In the genomic region with DNA sequence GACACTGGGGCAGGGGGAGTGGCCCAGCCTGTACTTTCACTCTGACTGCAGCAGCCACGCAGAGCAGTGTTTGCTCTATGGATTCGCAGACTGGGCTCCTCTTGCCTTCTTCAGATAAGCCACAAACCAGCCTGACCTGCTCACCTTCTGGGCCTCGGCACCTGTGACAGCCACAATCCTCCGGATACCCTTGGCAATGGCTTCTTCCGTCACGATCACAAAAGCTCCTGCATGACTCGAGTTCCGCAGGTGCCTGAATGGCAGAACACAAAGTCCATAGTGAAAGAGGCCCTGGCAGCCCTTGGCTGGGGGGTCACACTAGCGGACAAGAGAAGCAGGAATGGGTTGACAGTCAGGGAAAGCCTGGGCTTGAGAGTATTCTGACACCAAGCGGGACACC, we compare ENCODE assay signal across 29 cellular contexts.
"Had no signal": no experiment of that assay in that cellular context is flagged by ENCODE, and none has a peak within 500 bp of the region (broad histone marks: within the 10 kb centered on the region; RNA-seq: fewer than 3 reads in every experiment).

No MANE protein-coding gene starts in this region.

- H3K9me3 ChIP-seq: breast epithelium, esophagus squamous epithelium, left lung, lower lobe of right lung, upper lobe of left lung, vagina had no signal

- H3K4me3 Mint-ChIP-seq: activated B cell treated with CpG ODN at 0.5 μM for 24 hours; activated CD8-positive, alpha-beta T cell treated with anti-CD3 and anti-CD28 coated beads for 36 hours; activated T-cell treated with anti-CD3 and anti-CD28 coated beads, Interleukin-2, amount 50 U/mL, for 4 hours; activated T-helper 17 cell treated with anti-CD3 and anti-CD28 coated beads, Interleukin-2, amount 50 U/mL, for 72 hours; dendritic cell treated with granulocyte-macrophage colony-stimulating factor and Interleukin-4, amounts not matched to agents 40 ng/mL and 50 ng/mL, for 4 days; natural killer cell treated with Interleukin-12 subunit alpha and Interleukin-12 subunit beta and Interleukin-15 and Interleukin-18, amount 100 ng/mL, for 72 hours; stimulated activated effector memory CD8-positive, alpha-beta T cell treated with anti-CD3 and anti-CD28 coated beads, Interleukin-12 subunit alpha, Interleukin-12 subunit beta, amount 100 ng/mL, for 72 hours; stimulated activated naive CD8-positive, alpha-beta T cell treated with anti-CD3 and anti-CD28 coated beads, Interleukin-15, Interleukin-2, amounts not matched to agents 100 ng/mL and 50 ng/mL, for 24 hours; T-cell had no signal

- H3K36me3 Mint-ChIP-seq: natural killer cell treated with Interleukin-12 subunit alpha and Interleukin-12 subunit beta and Interleukin-15 and Interleukin-18, amount 100 ng/mL, for 72 hours had no signal

- H3K27ac ChIP-seq: breast epithelium, epithelial cell of prostate, esophagus squamous epithelium, left lung, lower lobe of right lung, skin epidermis, upper lobe of left lung, vagina had no signal

- DNase-seq: activated B cell treated with CpG ODN at 0.5 μM for 24 hours; activated CD4-positive, alpha-beta T cell treated with anti-CD3 and anti-CD28 coated beads, Interleukin-2, amount 50 U/mL, for 1 hour; activated CD8-positive, alpha-beta T cell treated with anti-CD3 and anti-CD28 coated beads for 36 hours; activated naive CD4-positive, alpha-beta T cell; activated T-cell treated with anti-CD3 and anti-CD28 coated beads, Interleukin-2, amount 50 U/mL, for 4 hours; central memory CD4-positive, alpha-beta T cell; effector CD4-positive, alpha-beta T cell; esophagus squamous epithelium; foreskin melanocyte; left lung; lower lobe of right lung; mesenchymal stem cell; stimulated activated CD4-positive, alpha-beta T cell treated with anti-CD3 and anti-CD28 coated beads, Interleukin-12 subunit alpha, Interleukin-12 subunit beta, amount 100 ng/mL, for 4 hours; stimulated activated CD4-positive, alpha-beta T cell treated with anti-CD3 and anti-CD28 coated beads, Interleukin-4, amount 100 ng/mL, for 1 hour; substantia nigra; T-cell; upper lobe of left lung had no signal

- H3K9me3 Mint-ChIP-seq: activated B cell treated with CpG ODN at 0.5 μM for 24 hours; activated CD8-positive, alpha-beta T cell treated with anti-CD3 and anti-CD28 coated beads for 36 hours; activated naive CD4-positive, alpha-beta T cell treated with anti-CD3 and anti-CD28 coated beads, Interleukin-2, amount 50 U/mL, for 72 hours; activated T-cell treated with anti-CD3 and anti-CD28 coated beads, Interleukin-2, amount 50 U/mL, for 4 hours; activated T-helper 17 cell treated with anti-CD3 and anti-CD28 coated beads, Interleukin-2, amount 50 U/mL, for 72 hours; dendritic cell treated with granulocyte-macrophage colony-stimulating factor and Interleukin-4, amounts not matched to agents 40 ng/mL and 50 ng/mL, for 4 days; natural killer cell treated with Interleukin-12 subunit alpha and Interleukin-12 subunit beta and Interleukin-15 and Interleukin-18, amount 100 ng/mL, for 72 hours; stimulated activated effector memory CD8-positive, alpha-beta T cell treated with anti-CD3 and anti-CD28 coated beads, Interleukin-12 subunit alpha, Interleukin-12 subunit beta, amount 100 ng/mL, for 72 hours; stimulated activated naive CD8-positive, alpha-beta T cell treated with anti-CD3 and anti-CD28 coated beads, Interleukin-15, Interleukin-2, amounts not matched to agents 100 ng/mL and 50 ng/mL, for 24 hours; T-cell had no signal

- H3K27me3 Mint-ChIP-seq: activated B cell treated with CpG ODN at 0.5 μM for 24 hours; activated CD8-positive, alpha-beta T cell treated with anti-CD3 and anti-CD28 coated beads for 36 hours; activated T-helper 17 cell treated with anti-CD3 and anti-CD28 coated beads, Interleukin-2, amount 50 U/mL, for 72 hours; dendritic cell treated with granulocyte-macrophage colony-stimulating factor and Interleukin-4, amounts not matched to agents 40 ng/mL and 50 ng/mL, for 4 days; natural killer cell treated with Interleukin-12 subunit alpha and Interleukin-12 subunit beta and Interleukin-15 and Interleukin-18, amount 100 ng/mL, for 72 hours; progenitor cell of endocrine pancreas; stimulated activated naive CD8-positive, alpha-beta T cell treated with anti-CD3 and anti-CD28 coated beads, Interleukin-15, Interleukin-2, amounts not matched to agents 100 ng/mL and 50 ng/mL, for 24 hours; T-cell had no signal

- H3K4me3 ChIP-seq: breast epithelium, esophagus squamous epithelium, left lung, lower lobe of right lung, skin epidermis, upper lobe of left lung, vagina had no signal

- ATAC-seq: activated CD8-positive, alpha-beta T cell treated with anti-CD3 and anti-CD28 coated beads for 36 hours; activated naive CD4-positive, alpha-beta T cell treated with anti-CD3 and anti-CD28 coated beads, Interleukin-2, amount 50 U/mL, for 72 hours; activated T-cell treated with anti-CD3 and anti-CD28 coated beads, Interleukin-2, amount 50 U/mL, for 4 hours; activated T-helper 17 cell treated with anti-CD3 and anti-CD28 coated beads, Interleukin-2, amount 50 U/mL, for 72 hours; left lung; lower lobe of right lung; natural killer cell treated with Interleukin-12 subunit alpha and Interleukin-12 subunit beta and Interleukin-15 and Interleukin-18, amount 100 ng/mL, for 72 hours; sciatic nerve; stimulated activated effector memory CD8-positive, alpha-beta T cell treated with anti-CD3 and anti-CD28 coated beads, Interleukin-12 subunit alpha, Interleukin-12 subunit beta, amount 100 ng/mL, for 72 hours; T-cell had no signal

- H3K4me1 ChIP-seq: breast epithelium had no signal

- H3K27me3 ChIP-seq: breast epithelium, esophagus squamous epithelium, left lung, upper lobe of left lung, vagina had no signal

- H3K27ac Mint-ChIP-seq: activated B cell treated with CpG ODN at 0.5 μM for 24 hours; activated CD8-positive, alpha-beta T cell treated with anti-CD3 and anti-CD28 coated beads for 36 hours; activated T-helper 17 cell treated with anti-CD3 and anti-CD28 coated beads, Interleukin-2, amount 50 U/mL, for 72 hours; dendritic cell treated with granulocyte-macrophage colony-stimulating factor and Interleukin-4, amounts not matched to agents 40 ng/mL and 50 ng/mL, for 4 days; natural killer cell treated with Interleukin-12 subunit alpha and Interleukin-12 subunit beta and Interleukin-15 and Interleukin-18, amount 100 ng/mL, for 72 hours; stimulated activated effector memory CD8-positive, alpha-beta T cell treated with anti-CD3 and anti-CD28 coated beads, Interleukin-12 subunit alpha, Interleukin-12 subunit beta, amount 100 ng/mL, for 72 hours; T-cell had no signal
